In the genomic region with DNA sequence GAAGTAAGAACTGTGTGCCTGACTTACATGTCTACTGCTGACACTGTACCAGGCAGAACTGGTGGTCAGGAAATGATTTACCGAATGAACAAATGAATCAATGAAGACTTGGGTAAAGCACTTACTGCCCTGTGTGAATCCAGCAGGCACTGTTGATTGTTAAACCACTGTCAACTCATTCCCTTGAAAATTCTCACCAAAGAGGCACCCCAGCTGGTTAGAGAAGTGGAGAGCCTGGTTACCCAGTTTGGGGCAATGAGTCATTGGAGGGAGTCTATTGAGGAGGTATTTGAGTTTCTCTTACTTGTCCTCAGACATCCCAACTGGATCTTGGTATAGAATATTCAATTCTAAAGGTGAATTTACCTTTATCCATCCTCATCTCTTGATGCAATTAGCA, we compare ENCODE assay signal across 17 cellular contexts. TPM values are rescaled to one million over a fixed set of nuclear protein-coding genes. Genes with fewer than 3 reads are reported as not detected.
A peak's percentile ranks its signal among the peaks of the same experiment; 100 is the strongest.
DNase-seq lines count a peak whose midpoint lies in the region; ATAC-seq and FAIRE-seq lines count a peak whose summit lies in the region.
"Had no signal": no experiment of that assay in that cellular context is flagged by ENCODE, and none has a peak within 500 bp of the region (broad histone marks: within the 10 kb centered on the region; RNA-seq: fewer than 3 reads in every experiment).

No MANE protein-coding gene starts in this region.

- H3K36me3 Mint-ChIP-seq in immature natural killer cell: no peaks in the 10 kb centered on the region

- no peak for ATAC-seq in Right ventricle myocardium inferior
- ATAC-seq: GM12878 had no signal

- H3K9me3 Mint-ChIP-seq in immature natural killer cell: no peaks in the 10 kb centered on the region
- H3K9me3 Mint-ChIP-seq: CD4-positive, alpha-beta T cell had no signal

- in situ Hi-C loops in KBM-7 (cut with MboI; ENCODE audit: low pct_unique_long_range_greater_than_20kb, low sequenced_read_pairs): loop anchor here (25.0 kb wide), 1 partner anchor 963 kb away; no protein-coding TSS in a partner anchor

- peak; percentile 62 for FAIRE-seq in HTR-8/SVneo (lab: Jason Lieb, UNC)
- FAIRE-seq: A204.1, GM12878 had no signal

- H3K27me3 Mint-ChIP-seq in immature natural killer cell (ENCODE audit: low read depth in 3 of 3): peaks cover 2 to 4% (median 4%) of the 10 kb centered on the region in 3 donors

- no peak for DNase-seq in HTR-8/SVneo (ENCODE audit: insufficient read length, low spot score)
- peak; percentile 4 for DNase-seq in MV-4-11 (lab: John Stamatoyannopoulos, UW)
- no peak for DNase-seq in immature natural killer cell
- DNase-seq in renal cortical epithelial cell (ENCODE audit: low read depth): peak; percentile 67
- DNase-seq in activated CD4-positive, alpha-beta T cell treated with anti-CD3 and anti-CD28 coated beads, Interleukin-2, amount 50 U/mL, for 1 hour: no peak
- no peak for DNase-seq in epidermal melanocyte (ENCODE audit: insufficient read length, low spot score)
- DNase-seq in Right ventricle myocardium inferior (ENCODE audit: missing footprints): no peak
- no peak for DNase-seq in KBM-7
- DNase-seq: C1 segment of cervical spinal cord; Calu3; CD4-positive, alpha-beta T cell; DMS79; GM23248; H7 had no signal

- H3K27ac Mint-ChIP-seq in immature natural killer cell: peak overlapping the region in 4 of 6 donors; percentile 1 to 67 (median 32)
- H3K27ac Mint-ChIP-seq: B cell; CD4-positive, alpha-beta T cell had no signal

- peak overlapping the region in 4 of 5 donors; percentile 28 to 63 (median 56) for H3K4me3 Mint-ChIP-seq in immature natural killer cell
- H3K4me3 Mint-ChIP-seq: B cell; CD4-positive, alpha-beta T cell had no signal

- intact Hi-C loops in Right ventricle myocardium inferior (cut with DNase I): no loop called here

- H3K4me1 Mint-ChIP-seq in immature natural killer cell: peaks cover 81 to 84% of the 10 kb centered on the region in 2 donors

RNA-seq across cellular contexts. Expression of a gene that starts 34.2 kb away (rescaled TPM):
- 10 to 100 TPM; 18.7 to 58.4 (median 18.9) TPM for polyA plus RNA-seq in immature natural killer cell
- total RNA-seq in renal cortical epithelial cell: 104 and 154 TPM in 2 replicates
- total RNA-seq in Right ventricle myocardium inferior: 64.2 TPM

RNA-seq across cellular contexts. Expression of a gene that starts 49.8 kb away (rescaled TPM):
- 10 to 100 TPM; 11.3 to 17.6 (median 15.4) TPM for polyA plus RNA-seq in immature natural killer cell
- total RNA-seq in renal cortical epithelial cell (5.2 and 25.0 TPM in 2 replicates), Right ventricle myocardium inferior (19.8 TPM)

Comparison
In these comparisons a context has a peak if more than half of its experiments do, and no peak if none do; other contexts are left out.
1. DNase-seq: peak in MV-4-11 (single experiment) and renal cortical epithelial cell (single experiment); none in HTR-8/SVneo (single experiment), immature natural killer cell (0 of 3), activated CD4-positive, alpha-beta T cell treated with anti-CD3 and anti-CD28 coated beads, Interleukin-2, amount 50 U/mL, for 1 hour (single experiment), epidermal melanocyte (single experiment), Right ventricle myocardium inferior (single experiment) and KBM-7 (single experiment).